8 cellular contexts compared by ENCODE assay signal in the genomic region with DNA sequence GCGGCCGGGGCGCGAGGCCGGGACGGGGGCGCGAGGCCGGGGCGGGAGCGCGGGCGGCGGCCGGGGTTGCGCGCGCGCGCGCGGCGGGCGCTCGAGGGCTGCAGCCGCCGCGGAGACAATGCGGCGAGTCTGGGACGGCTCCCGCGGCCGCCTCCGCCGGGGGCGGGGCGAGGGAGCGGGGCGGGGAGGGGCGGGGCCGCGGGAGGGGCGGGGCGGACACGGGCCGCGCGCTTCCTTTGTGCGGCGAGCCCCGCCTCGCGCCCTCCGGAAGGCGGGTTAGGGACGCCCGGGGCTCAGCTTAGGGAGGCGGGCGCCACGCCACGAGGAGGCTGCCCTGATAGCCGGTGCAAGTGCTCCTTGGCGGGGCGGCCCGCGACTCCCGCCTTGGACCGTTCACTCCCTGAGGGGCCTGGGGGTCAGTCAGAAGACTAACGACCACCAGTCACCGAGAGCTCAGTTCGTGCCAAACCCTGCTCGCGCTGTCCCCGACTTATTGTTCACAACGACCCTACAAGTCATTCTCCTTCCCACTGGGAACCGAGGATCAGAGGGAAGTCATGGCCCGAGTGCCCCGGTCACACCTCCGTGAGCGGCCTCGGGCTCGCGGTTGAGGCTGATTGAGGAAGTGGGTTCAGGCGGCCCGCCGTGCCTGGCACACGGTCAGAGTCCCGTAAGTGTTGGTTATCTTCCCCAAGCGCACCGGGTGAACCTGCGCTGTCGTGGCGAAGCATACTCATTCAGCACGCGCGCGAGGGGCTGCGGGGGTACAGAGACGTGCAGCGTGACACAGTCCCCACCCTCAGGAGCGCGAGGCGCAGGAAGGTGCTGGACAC. TPM values are rescaled to one million over a fixed set of nuclear protein-coding genes. Genes with fewer than 3 reads are reported as not detected.
DNase-seq lines count a peak whose midpoint lies in the region; ATAC-seq, FAIRE-seq and TF ChIP-seq lines count a peak whose summit lies in the region.

No MANE protein-coding gene starts in this region.

- H3K27ac Mint-ChIP-seq in T-cell (peak overlapping the region; percentile 87 to 91), progenitor cell of endocrine pancreas (peak overlapping the region; percentile 96)

- peak; percentile 69 for ATAC-seq in HG02623 (IDR thresholded peaks at IDR 0.05; ENCODE audit: unreplicated experiment)
- ATAC-seq in T-cell (replicated peaks in 1 of 4), result peak; percentile 86 to 88 (median 88)
- peak; percentile 92 for ATAC-seq in upper lobe of right lung

- H3K4me3 ChIP-seq in adrenal gland (peak overlapping the region in 2 of 4 donors; percentile 33 to 81), left ventricle myocardium inferior (peak overlapping the region; percentile 92), upper lobe of right lung (peak overlapping the region; percentile 71)

- H3K4me1 Mint-ChIP-seq in T-cell (peaks cover 39 to 49% (median 48%) of the 10 kb centered on the region in 3 donors), progenitor cell of endocrine pancreas (ENCODE audit: low read depth) (peaks cover 46% of the 10 kb centered on the region)

- H3K4me3 Mint-ChIP-seq in T-cell (peak overlapping the region; percentile 87 to 88 (median 87)), progenitor cell of endocrine pancreas (ENCODE audit: low read depth) (peak overlapping the region; percentile 88)

- peak overlapping the region in 4 of 5 donors; percentile 63 to 98 (median 96) for H3K27ac ChIP-seq in adrenal gland
- peak overlapping the region; percentile 99 for H3K27ac ChIP-seq in left ventricle myocardium inferior (replicated peaks)
- peak overlapping the region; percentile 89 for H3K27ac ChIP-seq in upper lobe of right lung

- H3K4me1 ChIP-seq in adrenal gland (replicated peaks in 1 of 2), result peaks cover 36 to 44% of the 10 kb centered on the region in 2 donors
- peaks cover 55% of the 10 kb centered on the region for H3K4me1 ChIP-seq in left ventricle myocardium inferior
- H3K4me1 ChIP-seq in upper lobe of right lung, result peaks cover 42% of the 10 kb centered on the region

- H3K27me3 ChIP-seq in adrenal gland, result no peaks in the 10 kb centered on the region
- no peaks in the 10 kb centered on the region for H3K27me3 ChIP-seq in left ventricle myocardium inferior (ENCODE audit: low read depth)
- H3K27me3 ChIP-seq in upper lobe of right lung, result no peaks in the 10 kb centered on the region

- no peaks in the 10 kb centered on the region for H3K27me3 Mint-ChIP-seq in T-cell
- H3K27me3 Mint-ChIP-seq in progenitor cell of endocrine pancreas, result no peaks in the 10 kb centered on the region

- CTCF ChIA-PET in T-cell (lab: Charles Lee), result interaction anchor here in 1 of 2 donors (0.6 kb wide), 1 partner anchor 270 kb away, joined by 3 read pairs; no protein-coding TSS in a partner anchor

- POLR2A ChIA-PET in T-cell (lab: Charles Lee), result interaction anchor here (0.6 to 1.0 kb wide), 4 partner anchors 10 to 1017 kb away, joined by 3 to 6 read pairs (median 4); no protein-coding TSS in a partner anchor

- 0 to 2% (median 1%) methylated on average over 15 to 104 of the region's 104 CpGs for WGBS in adrenal gland, 4 donors

- no peaks in the 10 kb centered on the region for H3K9me3 ChIP-seq in adrenal gland (replicated peaks in 1 of 3)
- H3K9me3 ChIP-seq in left ventricle myocardium inferior (replicated peaks), result no peaks in the 10 kb centered on the region
- H3K9me3 ChIP-seq in upper lobe of right lung, result no peaks in the 10 kb centered on the region

- TF ChIP-seq CTCF in adrenal gland (IDR thresholded peaks at IDR 0.05) (peak in 1 of 6 experiments; percentile 2), left ventricle myocardium inferior (IDR thresholded peaks at IDR 0.05; ENCODE audit: borderline replicate concordance) (no peak), progenitor cell of endocrine pancreas (IDR thresholded peaks at IDR 0.05; ENCODE audit: unreplicated experiment) (no peak), upper lobe of right lung (IDR thresholded peaks at IDR 0.05) (no peak)

- peak; percentile 93 for DNase-seq in GM12891 (ENCODE audit: insufficient read length, low spot score)
- peak; percentile 89 for DNase-seq in NCI-H1092 treated with DMSO at 0.1 percent for 48 hours (lab: John Stamatoyannopoulos, UW)
- peak; percentile 48 to 84 (median 71) for DNase-seq in T-cell
- DNase-seq in adrenal gland, result peak; percentile 85 to 93 (median 87)
- peak; percentile 91 for DNase-seq in left ventricle myocardium inferior
- DNase-seq in progenitor cell of endocrine pancreas (ENCODE audit: low spot score, unreplicated experiment), result peak; percentile 75
- peak; percentile 95 for DNase-seq in upper lobe of right lung

- H3K36me3 Mint-ChIP-seq in T-cell (peaks cover 5% of the 10 kb centered on the region), progenitor cell of endocrine pancreas (ENCODE audit: insufficient read depth) (peaks cover 3% of the 10 kb centered on the region)

- TF ChIP-seq POLR2A in GM12891 (IDR thresholded peaks at IDR 0.05; ENCODE audit: low read depth, low read length), result peak; percentile 73
- peak in 1 of 2 donors; percentile 18 for TF ChIP-seq POLR2A in adrenal gland (IDR thresholded peaks at IDR 0.05)

- H3K9me3 Mint-ChIP-seq in T-cell (no peaks in the 10 kb centered on the region), progenitor cell of endocrine pancreas (ENCODE audit: low read depth) (no peaks in the 10 kb centered on the region)

- intact Hi-C loops in adrenal gland (cut with DNase I) (no loop called here), left ventricle myocardium inferior (cut with micrococcal nuclease) (no loop called here), upper lobe of right lung (cut with DNase I) (no loop called here)

- H3K36me3 ChIP-seq in adrenal gland (replicated peaks in 1 of 2) (peaks cover 0 to 20% of the 10 kb centered on the region in 2 donors), left ventricle myocardium inferior (peaks cover 5% of the 10 kb centered on the region), upper lobe of right lung (no peaks in the 10 kb centered on the region)

- FAIRE-seq in GM12891 (lab: Jason Lieb, UNC), result peak; percentile 94

TF ChIP-seq in GM12891, 5 proteins besides CTCF, POLR2A, EP300 and RAD21:
- TF ChIP-seq SPI1 (IDR thresholded peaks at IDR 0.05; ENCODE audit: low read depth, low read length), result peak; percentile 87
- TF ChIP-seq POU2F2 (IDR thresholded peaks at IDR 0.05; ENCODE audit: low read depth, low read length), result no peak
- TF ChIP-seq TAF1 (IDR thresholded peaks at IDR 0.05; ENCODE audit: low read depth, low read length), result peak; percentile 48; the same call in 1 of the 2 replicates
- TF ChIP-seq PAX5 (IDR thresholded peaks at IDR 0.05; ENCODE audit: insufficient read depth, low read length, severe bottlenecking), result peak; percentile 43
- TF ChIP-seq POLR2AphosphoS5 (IDR thresholded peaks at IDR 0.05; ENCODE audit: low read depth, low read length), result peak; percentile 71

RNA-seq across cellular contexts. Expression of a gene that starts 29.1 kb away (rescaled TPM):
- not detected for polyA plus RNA-seq in GM12891 (2012; ENCODE audit: low read depth, missing spikeins)
- under 1 TPM in 1 of 5 donors, not detected in 4; 0.26 TPM for total RNA-seq in T-cell
- under 1 TPM in 1 of 8 donors, not detected in 7; 0.49 TPM for total RNA-seq in adrenal gland
- polyA plus RNA-seq in adrenal gland, result under 1 TPM in 1 of 3 donors, not detected in 2; 0.17 TPM
- total RNA-seq in left ventricle myocardium inferior, result not detected
- 0.29 and 0.40 TPM in 2 replicates for total RNA-seq in progenitor cell of endocrine pancreas
- total RNA-seq in upper lobe of right lung, result not detected
